Comparison of ENCODE assay signal across 23 cellular contexts in the genomic region with DNA sequence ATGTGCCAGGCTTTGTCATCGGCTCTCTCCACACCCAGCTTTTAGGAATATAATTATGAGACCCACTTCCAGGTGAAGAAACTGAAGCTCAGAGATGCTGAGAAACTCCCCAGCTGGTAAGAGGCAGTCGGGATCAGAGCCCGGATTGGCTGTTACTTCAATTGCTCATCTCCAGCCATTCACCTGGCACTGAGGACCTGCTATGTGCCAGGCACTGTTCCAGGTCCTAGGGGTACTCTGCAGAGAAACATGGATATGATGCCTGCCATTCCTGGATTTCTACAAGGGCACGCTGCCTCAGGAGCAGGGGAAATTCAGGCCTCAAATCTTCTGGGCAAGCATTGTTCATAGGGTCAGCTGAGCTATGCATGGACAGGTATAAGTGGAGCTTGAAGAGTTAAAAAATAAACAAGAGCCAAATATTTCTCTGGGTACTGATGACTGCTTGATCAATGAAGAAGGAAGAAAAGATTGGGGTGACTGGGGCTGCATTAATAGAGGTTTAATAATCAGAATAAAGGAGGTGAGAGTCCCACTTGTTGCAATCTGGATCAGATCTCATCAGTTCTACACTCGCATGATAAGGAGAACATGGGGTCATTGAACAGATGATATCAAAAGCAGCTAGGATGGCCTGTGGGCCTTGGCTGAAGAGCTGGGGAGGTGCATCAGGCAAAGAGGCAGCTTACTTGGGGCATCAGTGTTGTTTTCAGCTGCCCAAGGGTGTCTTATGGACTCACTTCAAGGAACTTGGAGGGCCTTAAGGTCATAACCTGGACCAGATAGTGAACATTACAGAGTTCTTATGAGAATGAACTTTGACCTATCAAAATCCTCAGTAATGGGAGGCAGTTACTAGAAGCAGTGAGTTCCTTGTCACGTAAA.
DNase-seq lines count a peak whose midpoint lies in the region; ATAC-seq, FAIRE-seq and TF ChIP-seq lines count a peak whose summit lies in the region.
"Had no signal": no experiment of that assay in that cellular context is flagged by ENCODE, and none has a peak within 500 bp of the region (broad histone marks: within the 10 kb centered on the region; RNA-seq: fewer than 3 reads in every experiment).

No MANE protein-coding gene starts in this region.

- H3K18ac ChIP-seq in neuronal stem cell (ENCODE audit: low read length): peak overlapping the region; percentile 44

- no peak overlapping the region for H2AFZ ChIP-seq in neuronal stem cell (ENCODE audit: low read length)

- H2BK15ac ChIP-seq in neuronal stem cell (ENCODE audit: low read length): no peak overlapping the region

- FAIRE-seq in HTR-8/SVneo (lab: Jason Lieb, UNC): peak; percentile 72
- FAIRE-seq: G401.6, GM12891, GM19239, H1 had no signal

- H3K9me3 ChIP-seq in heart right ventricle (peaks cover 0 to 12% (median 0%) of the 10 kb centered on the region in 11 donors), colonic mucosa (no peaks in the 10 kb centered on the region), neuronal stem cell (replicated peaks in 1 of 2; ENCODE audit: control insufficient read depth in 2 of 2, insufficient read depth in 1 of 2, low read depth in 1 of 2, low read length in 2 of 2) (peaks cover 0 to 2% of the 10 kb centered on the region in 2 donors), lower lobe of right lung (no peaks in the 10 kb centered on the region), left lung (peaks cover 0 to 2% of the 10 kb centered on the region in 2 donors), HAP-1 (no peaks in the 10 kb centered on the region)

- intact Hi-C loops in cardiac septum (cut with DNase I) (no loop called here), heart right ventricle (cut with DNase I) (loop anchor here in 1 of 10 donors (10.0 kb wide), 1 partner anchor 79 kb away; no protein-coding TSS in a partner anchor), colonic mucosa (cut with DNase I) (no loop called here), lower lobe of right lung (cut with DNase I) (no loop called here), left lung (cut with DNase I) (no loop called here)

- H3K4ac ChIP-seq in neuronal stem cell (ENCODE audit: low read length): peak overlapping the region; percentile 26

- in situ Hi-C loops in HAP-1 (cut with MboI; ENCODE audit: low sequenced_read_pairs): no loop called here

- peak overlapping the region; percentile 19 for H2AK5ac ChIP-seq in neuronal stem cell (ENCODE audit: low read depth, low read length)

- no peak overlapping the region for H3K23ac ChIP-seq in neuronal stem cell (ENCODE audit: low read depth, low read length, poor library complexity)

- H3K14ac ChIP-seq in neuronal stem cell (ENCODE audit: low read length): no peak overlapping the region

- WGBS in heart right ventricle, 2 donors: 83 to 84% methylated on average over 6 of the region's 6 CpGs
- no CpG with 5 or more reads among the region's 6 CpGs for WGBS in neuronal stem cell (ENCODE audit: extremely low coverage in 2 of 2, insufficient read length in 2 of 2, insufficient replicate concordance in 1 of 2), 2 donors

- H3K27me3 ChIP-seq in heart right ventricle: peaks cover 0 to 38% (median 20%) of the 10 kb centered on the region in 7 donors
- no peaks in the 10 kb centered on the region for H3K27me3 ChIP-seq in colonic mucosa
- no peaks in the 10 kb centered on the region for H3K27me3 ChIP-seq in neuronal stem cell (ENCODE audit: control insufficient read depth in 3 of 3, insufficient read depth in 3 of 3, low read depth in 1 of 3, low read length in 3 of 3)
- no peaks in the 10 kb centered on the region for H3K27me3 ChIP-seq in lower lobe of right lung (ENCODE audit: low read depth)
- no peaks in the 10 kb centered on the region for H3K27me3 ChIP-seq in left lung
- H3K27me3 ChIP-seq in HAP-1 (ENCODE audit: low read depth): 0 out of 2 replicates have a peak, but pooled peaks cover 4% of the 10 kb centered on the region
- H3K27me3 ChIP-seq: BE2C had no signal

- no peaks in the 10 kb centered on the region for H3K4me1 ChIP-seq in heart right ventricle
- H3K4me1 ChIP-seq in colonic mucosa: no peaks in the 10 kb centered on the region
- H3K4me1 ChIP-seq in neuronal stem cell (ENCODE audit: control insufficient read depth in 2 of 2, insufficient read depth in 1 of 2, low read depth in 1 of 2, low read length in 2 of 2): peaks cover 0 to 3% of the 10 kb centered on the region in 2 donors
- no peaks in the 10 kb centered on the region for H3K4me1 ChIP-seq in lower lobe of right lung
- H3K4me1 ChIP-seq in left lung: no peaks in the 10 kb centered on the region
- H3K4me1 ChIP-seq in HAP-1: no peaks in the 10 kb centered on the region
- H3K4me1 ChIP-seq: BE2C had no signal

- ATAC-seq in heart right ventricle (no peak), lower lobe of right lung (no peak), left lung (no peak)

- no peak overlapping the region for H4K91ac ChIP-seq in neuronal stem cell (ENCODE audit: low read depth, low read length, poor library complexity)

- H3K4me3 ChIP-seq in heart right ventricle (no peak overlapping the region), colonic mucosa (no peak overlapping the region), neuronal stem cell (ENCODE audit: low read length in 2 of 2) (no peak overlapping the region), lower lobe of right lung (no peak overlapping the region), left lung (no peak overlapping the region), HAP-1 (no peak overlapping the region)

- H2BK5ac ChIP-seq in neuronal stem cell (ENCODE audit: low read length): peak overlapping the region; percentile 32

- H3K36me3 ChIP-seq in heart right ventricle (no peaks in the 10 kb centered on the region), colonic mucosa (no peaks in the 10 kb centered on the region), neuronal stem cell (replicated peaks in 1 of 2; ENCODE audit: control insufficient read depth in 2 of 2, insufficient read depth in 2 of 2, low read length in 2 of 2) (no peaks in the 10 kb centered on the region), lower lobe of right lung (no peaks in the 10 kb centered on the region), left lung (no peaks in the 10 kb centered on the region), HAP-1 (replicated peaks) (no peaks in the 10 kb centered on the region)
- H3K36me3 ChIP-seq: BE2C had no signal

- H4K8ac ChIP-seq in neuronal stem cell (ENCODE audit: low read depth, low read length): no peak overlapping the region

- peak overlapping the region; percentile 32 for H2BK120ac ChIP-seq in neuronal stem cell (ENCODE audit: low read depth, low read length)

- TF ChIP-seq CTCF in heart right ventricle (IDR thresholded peaks at IDR 0.05) (no peak), colonic mucosa (IDR thresholded peaks at IDR 0.05) (no peak), lower lobe of right lung (IDR thresholded peaks at IDR 0.05) (no peak), left lung (IDR thresholded peaks at IDR 0.05) (no peak)

- H3K27ac ChIP-seq in heart right ventricle: no peak overlapping the region
- H3K27ac ChIP-seq in colonic mucosa: no peak overlapping the region
- H3K27ac ChIP-seq in neuronal stem cell (replicated peaks; ENCODE audit: low read length): no peak overlapping the region
- H3K27ac ChIP-seq in lower lobe of right lung: no peak overlapping the region
- no peak overlapping the region for H3K27ac ChIP-seq in left lung
- H3K27ac ChIP-seq: HL-60 had no signal

- DNase-seq in cardiac septum (ENCODE audit: low spot score) (peak; percentile 39), heart right ventricle (no peak), HTR-8/SVneo (ENCODE audit: insufficient read length, low spot score) (no peak), colonic mucosa (peak; percentile 12), neuronal stem cell (ENCODE audit: low spot score) (no peak), lower lobe of right lung (no peak), left lung (no peak), HAP-1 (ENCODE audit: low spot score in 2 of 2) (no peak)
- DNase-seq: BE2C; CD4-positive, CD25-positive, alpha-beta regulatory T cell; CD8-positive, alpha-beta memory T cell; COR-L47; DMS 273 treated with DMSO at 0.1 percent for 48 hours; DMS53; DND-41; EL; H9; IMR-90 had no signal

- no peak overlapping the region for H2BK12ac ChIP-seq in neuronal stem cell (ENCODE audit: low read length)

- H3K79me1 ChIP-seq in neuronal stem cell (ENCODE audit: low read depth, low read length): no peaks in the 10 kb centered on the region

- H3K4me2 ChIP-seq in neuronal stem cell (ENCODE audit: insufficient read depth, low read length, poor library complexity, severe bottlenecking): no peak overlapping the region

- H3K9ac ChIP-seq in colonic mucosa (ENCODE audit: low read depth in 2 of 2, low read length in 2 of 2): no peak overlapping the region
- H3K9ac ChIP-seq in neuronal stem cell (ENCODE audit: low read depth, low read length, poor library complexity): no peak overlapping the region

Comparison
In these comparisons a context has a peak if more than half of its experiments do, and no peak if none do; other contexts are left out.
1. DNase-seq: peak in cardiac septum (single experiment) and colonic mucosa (single experiment); none in heart right ventricle (0 of 2), HTR-8/SVneo (single experiment), neuronal stem cell (single experiment), lower lobe of right lung (single experiment), left lung (0 of 2) and HAP-1 (0 of 2).